ENCODE assay signal across 8 cellular contexts in genomic region chr18:9612215-9612830, GRCh38. TPM values are rescaled to one million over a fixed set of nuclear protein-coding genes. Genes with fewer than 3 reads are reported as not detected.
DNase-seq lines count a peak whose midpoint lies in the region; ATAC-seq and TF ChIP-seq lines count a peak whose summit lies in the region.

No MANE protein-coding gene starts in this region.

- H3K14ac ChIP-seq in IMR-90 (replicated peaks; ENCODE audit: low read depth, low read length), result 0 out of 2 replicates have a peak overlapping the region, but pooled peaks have one; percentile 11

- no peaks in the 10 kb centered on the region for H3K9me2 ChIP-seq in OCI-LY7 (ENCODE audit: insufficient read depth, low read length)

- CTCF ChIA-PET in IMR-90 (lab: Yijun Ruan, JAX) (interaction anchor here (0.6 to 1.3 kb wide), 6 partner anchors 14 to 326 kb away, joined by 3 to 7 read pairs (median 4); no protein-coding TSS in a partner anchor), OCI-LY7 (lab: Charles Lee; ENCODE audit: unreplicated experiment) (no interaction called here)

- no peak overlapping the region for H2AK9ac ChIP-seq in IMR-90 (replicated peaks; ENCODE audit: low read depth, low read length, poor library complexity)

- DNase-seq in AML-193 (lab: John Stamatoyannopoulos, UW), result peak; percentile 59 to 72
- DNase-seq in IMR-90, result peak; percentile 58
- peak; percentile 72 for DNase-seq in OCI-LY7 (ENCODE audit: low spot score)
- DNase-seq in activated naive CD4-positive, alpha-beta T cell treated with anti-CD3 and anti-CD28 coated beads, Interleukin-2, amount 50 U/mL, for 16 hours, result peak; percentile 22
- DNase-seq in head of caudate nucleus, result peak in 29 of 42 donors; percentile 15 to 78 (median 42)
- no peak for DNase-seq in psoas muscle

- WGBS in IMR-90 (ENCODE audit: extremely low coverage in 2 of 2, insufficient read length in 1 of 2), 2 experiments, result no CpG with 5 or more reads among the region's 3 CpGs
- 40 to 69% (median 48%) methylated on average over 3 of the region's 3 CpGs for WGBS in psoas muscle, 3 donors

- no peak overlapping the region for H2BK5ac ChIP-seq in IMR-90 (ENCODE audit: low read depth, low read length, poor library complexity, severe bottlenecking)

- H3K4me3 ChIP-seq in IMR-90 (ENCODE audit: insufficient read depth, low read depth, low read length), result peak overlapping the region; percentile 81
- H3K4me3 ChIP-seq in OCI-LY7 (ENCODE audit: low read depth, low read length, poor library complexity, severe bottlenecking), result peak overlapping the region; percentile 94
- peak overlapping the region; percentile 88 for H3K4me3 ChIP-seq in psoas muscle

- H2AK5ac ChIP-seq in IMR-90 (ENCODE audit: low read depth, low read length), result no peak overlapping the region

- peak overlapping the region; percentile 48; the same call in 1 of the 2 replicates for H3K23ac ChIP-seq in IMR-90 (ENCODE audit: low read depth, low read length)

- H3K4me2 ChIP-seq in IMR-90 (ENCODE audit: low read depth, low read length) (peak overlapping the region; percentile 92), OCI-LY7 (ENCODE audit: low read length) (peak overlapping the region; percentile 76)

- no peak overlapping the region for H2BK20ac ChIP-seq in IMR-90 (ENCODE audit: low read depth, low read length)

- peak overlapping the region; percentile 78; the same call in 1 of the 2 replicates for H3K9ac ChIP-seq in IMR-90 (ENCODE audit: low read depth, low read length)

- no peak overlapping the region for H4K91ac ChIP-seq in IMR-90 (ENCODE audit: insufficient read depth, low read depth, low read length)

- H3K4ac ChIP-seq in IMR-90 (ENCODE audit: low read depth, low read length), result no peak overlapping the region

- BruUV-seq in IMR-90 (replicated peaks; lab: Mats Ljungman, UMichigan) (no TSS peak), OCI-LY7 (replicated peaks; lab: Mats Ljungman, UMichigan) (no TSS peak)

- in situ Hi-C loops in IMR-90 (cut with MboI; ENCODE audit: low sequenced_read_pairs), result no loop called here

- intact Hi-C loops in IMR-90 (cut with micrococcal nuclease), result loop anchor here (1.0 to 2.0 kb wide), 5 partner anchors 61 to 338 kb away; no protein-coding TSS in a partner anchor
- intact Hi-C loops in OCI-LY7 (cut with micrococcal nuclease; ENCODE audit: unreplicated experiment), result loop anchor here (10.0 kb wide), 2 partner anchors 548 to 912 kb away; partner anchors contain the start of gene NAPG
- intact Hi-C loops in head of caudate nucleus (cut with DNase I), result loop anchor here (5.0 to 10.0 kb wide), 3 partner anchors 300 to 508 kb away; partner anchors contain the start of genes ANKRD12, NDUFV2 and VAPA
- intact Hi-C loops in psoas muscle (cut with DNase I), result loop anchor here (1.0 to 10.0 kb wide), 4 partner anchors 152 to 361 kb away; no protein-coding TSS in a partner anchor

- H3K4me1 ChIP-seq in IMR-90 (ENCODE audit: control insufficient read depth, insufficient read depth, low read length) (peaks cover 18% of the 10 kb centered on the region), OCI-LY7 (ENCODE audit: insufficient read depth, low read length, poor library complexity, severe bottlenecking) (peaks cover 20% of the 10 kb centered on the region), psoas muscle (peaks cover 31% of the 10 kb centered on the region)

- TF ChIP-seq POLR2A in IMR-90 (IDR thresholded peaks at IDR 0.05; ENCODE audit: low read depth, low read length), result no peak

- H3K18ac ChIP-seq in IMR-90 (ENCODE audit: low read depth, low read length), result no peak overlapping the region

- H2BK15ac ChIP-seq in IMR-90 (ENCODE audit: low read depth, low read length), result no peak overlapping the region

- H4K8ac ChIP-seq in IMR-90 (ENCODE audit: low read depth in 2 of 2, low read length in 2 of 2), result no peak overlapping the region

- ATAC-seq in GM18858 (IDR thresholded peaks at IDR 0.05; ENCODE audit: unreplicated experiment) (peak; percentile 35), IMR-90 (ENCODE audit: low read depth) (no peak; the same call in 1 of the 2 replicates), psoas muscle (peak; percentile 44 to 68 (median 57)), HG03039 (IDR thresholded peaks at IDR 0.05; ENCODE audit: unreplicated experiment) (no peak)

- peaks cover 47% of the 10 kb centered on the region for H3K79me2 ChIP-seq in OCI-LY7 (ENCODE audit: insufficient read depth, low read depth, low read length)

- H3K36me3 ChIP-seq in IMR-90 (ENCODE audit: control insufficient read depth, insufficient read depth, low read length), result peaks cover 6% of the 10 kb centered on the region
- H3K36me3 ChIP-seq in OCI-LY7 (ENCODE audit: insufficient read depth, low read length), result peaks cover 14% of the 10 kb centered on the region
- H3K36me3 ChIP-seq in psoas muscle (ENCODE audit: insufficient read depth in 1 of 2, low read depth in 1 of 2), result peaks cover 0 to 7% of the 10 kb centered on the region in 2 donors

- no peaks in the 10 kb centered on the region for H3K9me3 ChIP-seq in IMR-90 (ENCODE audit: control insufficient read depth, insufficient read depth, low read length)
- H3K9me3 ChIP-seq in OCI-LY7 (ENCODE audit: low read length), result no peaks in the 10 kb centered on the region
- H3K9me3 ChIP-seq in psoas muscle, result no peaks in the 10 kb centered on the region

- H3K27me3 ChIP-seq in IMR-90 (ENCODE audit: control insufficient read depth, insufficient read depth, low read length) (no peaks in the 10 kb centered on the region), psoas muscle (ENCODE audit: insufficient read depth in 3 of 3, low read length in 2 of 3) (no peaks in the 10 kb centered on the region)

- 0 out of 2 replicates have a peak overlapping the region, but pooled peaks have one; percentile 7 for H2BK120ac ChIP-seq in IMR-90 (ENCODE audit: low read depth, low read length)

- dilution Hi-C loops in IMR-90 (cut with HindIII; ENCODE audit: low sequenced_read_pairs, unreplicated experiment), result no loop called here

- TF ChIP-seq CTCF in IMR-90 (conservative IDR thresholded peaks at IDR 0.05; ENCODE audit: low read depth, low read length) (peak; percentile 64), OCI-LY7 (conservative IDR thresholded peaks at IDR 0.05; ENCODE audit: low read length) (peak; percentile 87), psoas muscle (IDR thresholded peaks at IDR 0.05) (peak; percentile 64)

- H3K27ac ChIP-seq in IMR-90 (ENCODE audit: insufficient read depth, low read length) (no peak overlapping the region), OCI-LY7 (ENCODE audit: low read depth, low read length, poor library complexity, severe bottlenecking) (peak overlapping the region; percentile 59), psoas muscle (no peak overlapping the region)

- H3K56ac ChIP-seq in IMR-90 (ENCODE audit: extremely low read depth, insufficient read depth, low read length), result no peak overlapping the region

- peaks cover 18% of the 10 kb centered on the region for H3K9me1 ChIP-seq in IMR-90 (ENCODE audit: insufficient read depth, low read length)

- no peak overlapping the region for H2AFZ ChIP-seq in IMR-90 (replicated peaks; ENCODE audit: low read length, poor library complexity)
- no peak overlapping the region for H2AFZ ChIP-seq in OCI-LY7 (ENCODE audit: low read length)

- H4K5ac ChIP-seq in IMR-90 (ENCODE audit: low read depth, low read length), result no peak overlapping the region

- peaks cover 57% of the 10 kb centered on the region for H4K20me1 ChIP-seq in IMR-90 (ENCODE audit: insufficient read depth, low read length)
- H4K20me1 ChIP-seq in OCI-LY7 (ENCODE audit: insufficient read depth, low read length), result peaks cover 3% of the 10 kb centered on the region; the same call in 1 of the 2 replicates

- H3K79me1 ChIP-seq in IMR-90 (ENCODE audit: low read depth in 1 of 2, low read length in 2 of 2), result peaks cover 13 to 50% of the 10 kb centered on the region in 2 experiments; a peak in 3 of 4 replicates

- TF ChIP-seq RAD21 in IMR-90 (IDR thresholded peaks at IDR 0.05; ENCODE audit: low read length), result peak; percentile 71

- POLR2A ChIA-PET in IMR-90 (lab: Charles Lee; ENCODE audit: unreplicated experiment), result interaction anchor here (0.7 to 1.0 kb wide), 2 partner anchors 49 to 264 kb away, joined by 3 read pairs; no protein-coding TSS in a partner anchor
- POLR2A ChIA-PET in OCI-LY7 (lab: Charles Lee), result interaction anchor here (0.6 to 0.7 kb wide), 2 partner anchors 326 to 915 kb away, joined by 3 read pairs; no protein-coding TSS in a partner anchor

TF ChIP-seq in IMR-90, 13 proteins besides CTCF, POLR2A, EP300 and RAD21:
- TF ChIP-seq SMC3 (IDR thresholded peaks at IDR 0.05; ENCODE audit: low read depth, low read length) (peak; percentile 56), NFE2L2 (IDR thresholded peaks at IDR 0.05; ENCODE audit: low read depth, low read length) (no peak), CHD1 (IDR thresholded peaks at IDR 0.05; ENCODE audit: low read depth, low read length) (no peak), RCOR1 (IDR thresholded peaks at IDR 0.05; ENCODE audit: insufficient replicate concordance, low read length) (no peak), MAZ (IDR thresholded peaks at IDR 0.05; ENCODE audit: borderline replicate concordance, low read depth, low read length) (no peak), CEBPB (IDR thresholded peaks at IDR 0.05; ENCODE audit: low read depth, low read length) (peak; percentile 2; the same call in 1 of the 2 replicates)
TF ChIP-seq in IMR-90: peak in this region for 2.

RNA-seq across cellular contexts. Expression of gene PPP4R1, which starts 2.0 kb away (rescaled TPM):
- total RNA-seq in IMR-90 (2012; rRNA removed) (123 and 131 TPM in 2 replicates), OCI-LY7 (2022) (60.9 and 72.4 TPM in 2 replicates), psoas muscle (10 to 100 TPM; 27.8 to 36.1 (median 31.7) TPM)
- polyA plus RNA-seq in IMR-90 (2012; rRNA removed) (70.9 and 80.6 TPM in 2 replicates), psoas muscle (10 to 100 TPM; 10.3 to 23.0 (median 13.3) TPM)
- polyA plus RNA-seq in IMR-90 (2012; cell fraction: cytosol; rRNA removed), result 40.7 and 121 TPM in 2 replicates
- polyA plus RNA-seq in IMR-90 (2012; cell fraction: nucleus; rRNA removed; ENCODE audit: low replicate concordance), result 131 and 135 TPM in 2 replicates
- total RNA-seq in OCI-LY7 (2014; rRNA removed; shearing (Covaris generic)), result 64.9 and 95.9 TPM in 2 replicates

Comparison
In these comparisons a context has a peak if more than half of its experiments do, and no peak if none do; other contexts are left out.
1. DNase-seq: peak in AML-193 (2 of 2), IMR-90 (single experiment), OCI-LY7 (single experiment), activated naive CD4-positive, alpha-beta T cell treated with anti-CD3 and anti-CD28 coated beads, Interleukin-2, amount 50 U/mL, for 16 hours (single experiment) and head of caudate nucleus (29 of 42); none in psoas muscle (0 of 2).
2. ATAC-seq: peak in GM18858 (single experiment) and psoas muscle (4 of 4); none in IMR-90 (single experiment) and HG03039 (single experiment).
3. Peak in every context shown above with its lines, with median percentiles within 50 percentile points of each other: H3K4me3 ChIP-seq and CTCF ChIP-seq.